Comparison of ENCODE assay signal across 8 cellular contexts in the genomic region with DNA sequence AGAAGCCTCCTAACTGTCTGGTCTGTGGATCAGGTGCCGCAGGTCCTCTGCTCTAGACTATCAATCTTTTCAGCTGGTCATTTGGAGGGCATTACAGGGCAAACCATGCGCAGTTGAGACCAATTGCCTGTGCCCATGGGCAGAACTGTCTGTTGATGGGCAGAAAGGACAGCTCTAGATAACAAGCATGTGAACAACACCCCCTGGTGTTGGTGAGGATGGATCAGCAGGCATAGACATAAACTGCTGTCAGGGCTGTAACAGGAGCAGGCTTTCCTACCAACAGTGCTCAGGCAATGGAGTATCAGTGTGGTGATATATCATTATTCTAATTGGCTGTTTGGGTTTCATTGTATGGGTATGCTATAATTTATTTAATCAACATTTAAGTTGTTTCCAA.
A peak's percentile ranks its signal among the peaks of the same experiment; 100 is the strongest.
DNase-seq lines count a peak whose midpoint lies in the region; ATAC-seq, FAIRE-seq and TF ChIP-seq lines count a peak whose summit lies in the region.

No MANE protein-coding gene starts in this region.

- H3K4me1 ChIP-seq in astrocyte (ENCODE audit: insufficient read depth, low read length) (no peaks in the 10 kb centered on the region), keratinocyte (ENCODE audit: control insufficient read depth, extremely low read depth, insufficient read depth, low read length) (peaks cover 3% of the 10 kb centered on the region)

- ATAC-seq in activated T-cell treated with anti-CD3 and anti-CD28 coated beads, Interleukin-2, amount 50 U/mL, for 72 hours (replicated peaks in 1 of 2): peak; percentile 93 to 94
- ATAC-seq in HG02642 (IDR thresholded peaks at IDR 0.05; ENCODE audit: poor library complexity, unreplicated experiment) (peak; percentile 69), GM19328 (IDR thresholded peaks at IDR 0.05; ENCODE audit: unreplicated experiment) (no peak)

- peak; percentile 33 for TF ChIP-seq CTCF in astrocyte (IDR thresholded peaks at IDR 0.05; ENCODE audit: insufficient read depth, low read depth, low read length)
- peak; percentile 63 to 95 (median 81) for TF ChIP-seq CTCF in keratinocyte (optimal IDR thresholded peaks at IDR 0.05 in 1 of 3, IDR thresholded peaks at IDR 0.05 in 1 of 3, conservative IDR thresholded peaks at IDR 0.05 in 1 of 3; ENCODE audit: extremely low read depth in 1 of 3, insufficient read depth in 2 of 3, low read length in 3 of 3)

- peak; percentile 36 to 38 for DNase-seq in activated T-cell treated with anti-CD3 and anti-CD28 coated beads, Interleukin-2, amount 50 U/mL, for 72 hours
- DNase-seq in activated T-cell treated with anti-CD3 and anti-CD28 coated beads, Interleukin-2, amount 50 U/mL, for 48 hours: no peak
- DNase-seq in NCI-H524 (lab: John Stamatoyannopoulos, UW) (peak; percentile 52 to 70), astrocyte (ENCODE audit: low read depth) (no peak), keratinocyte (ENCODE audit: low read depth, low spot score) (no peak), mucosa of gallbladder (ENCODE audit: low spot score) (no peak)

- dilution Hi-C loops in keratinocyte (cut with MboI; ENCODE audit: extremely low pct_ligation_motif_present, low sequenced_read_pairs): no loop called here

- H3K4me3 Mint-ChIP-seq in activated T-cell treated with anti-CD3 and anti-CD28 coated beads, Interleukin-2, amount 50 U/mL, for 72 hours: no peak overlapping the region
- H3K4me3 Mint-ChIP-seq in astrocyte (ENCODE audit: unreplicated experiment): peak overlapping the region; percentile 30

- peaks cover 7 to 9% of the 10 kb centered on the region in 2 donors for H3K36me3 Mint-ChIP-seq in activated T-cell treated with anti-CD3 and anti-CD28 coated beads, Interleukin-2, amount 50 U/mL, for 72 hours (ENCODE audit: insufficient read depth in 2 of 2)
- H3K36me3 Mint-ChIP-seq in astrocyte (ENCODE audit: low read depth, unreplicated experiment): peaks cover 1% of the 10 kb centered on the region

- H3K27ac ChIP-seq in astrocyte (ENCODE audit: low read depth, low read length) (no peak overlapping the region), keratinocyte (ENCODE audit: control insufficient read depth, insufficient read depth, low read length) (no peak overlapping the region)

- H3K9me3 Mint-ChIP-seq in activated T-cell treated with anti-CD3 and anti-CD28 coated beads, Interleukin-2, amount 50 U/mL, for 72 hours: peaks cover 4 to 10% of the 10 kb centered on the region in 2 donors
- peaks cover 2% of the 10 kb centered on the region for H3K9me3 Mint-ChIP-seq in astrocyte (ENCODE audit: unreplicated experiment)

- FAIRE-seq in astrocyte (lab: Jason Lieb, UNC) (no peak), keratinocyte (lab: Jason Lieb, UNC) (peak; percentile 85)

- H3K4me2 ChIP-seq in astrocyte (ENCODE audit: low read length) (no peak overlapping the region), keratinocyte (ENCODE audit: control insufficient read depth, extremely low read depth, insufficient read depth, low read depth, low read length) (no peak overlapping the region)

- H3K36me3 ChIP-seq in astrocyte (ENCODE audit: insufficient read depth, low read length): no peaks in the 10 kb centered on the region
- H3K36me3 ChIP-seq in keratinocyte (ENCODE audit: control insufficient read depth in 2 of 2, extremely low read depth in 1 of 2, insufficient read depth in 2 of 2, low read length in 2 of 2): no peaks in the 10 kb centered on the region

- H4K20me1 ChIP-seq in astrocyte (ENCODE audit: insufficient read depth, low read length) (no peaks in the 10 kb centered on the region), keratinocyte (ENCODE audit: control insufficient read depth, extremely low read depth, insufficient read depth, low read length) (no peaks in the 10 kb centered on the region)

- H3K4me3 ChIP-seq in astrocyte (ENCODE audit: insufficient read depth, low read depth, low read length) (no peak overlapping the region), keratinocyte (ENCODE audit: control insufficient read depth in 2 of 3, extremely low read depth in 1 of 3, insufficient read depth in 2 of 3, low read depth in 1 of 3, low read length in 3 of 3) (no peak overlapping the region)

- H3K4me1 Mint-ChIP-seq in activated T-cell treated with anti-CD3 and anti-CD28 coated beads, Interleukin-2, amount 50 U/mL, for 72 hours (ENCODE audit: low read depth): peaks cover 9% of the 10 kb centered on the region
- peaks cover 17% of the 10 kb centered on the region for H3K4me1 Mint-ChIP-seq in astrocyte (ENCODE audit: low read depth, unreplicated experiment)

- H3K9me1 ChIP-seq in keratinocyte (ENCODE audit: control insufficient read depth, extremely low read depth, insufficient read depth, low read length): no peaks in the 10 kb centered on the region

- H2AFZ ChIP-seq in astrocyte (ENCODE audit: low read depth, low read length): no peak overlapping the region
- no peak overlapping the region for H2AFZ ChIP-seq in keratinocyte (ENCODE audit: control insufficient read depth, low read length)

- peaks cover 19% of the 10 kb centered on the region for H3K27me3 Mint-ChIP-seq in activated T-cell treated with anti-CD3 and anti-CD28 coated beads, Interleukin-2, amount 50 U/mL, for 72 hours (ENCODE audit: low read depth)
- H3K27me3 Mint-ChIP-seq in astrocyte (ENCODE audit: low read depth, unreplicated experiment): no peaks in the 10 kb centered on the region

- H3K9me3 ChIP-seq in astrocyte (ENCODE audit: insufficient read depth, low read depth, low read length): peaks cover 4% of the 10 kb centered on the region
- H3K9me3 ChIP-seq in keratinocyte (ENCODE audit: control insufficient read depth, low read depth, low read length): peaks cover 2% of the 10 kb centered on the region

- H3K27me3 ChIP-seq in astrocyte (ENCODE audit: insufficient read depth, low read length) (no peaks in the 10 kb centered on the region), keratinocyte (ENCODE audit: control insufficient read depth, extremely low read depth, insufficient read depth, low read length) (no peaks in the 10 kb centered on the region)

- no peak overlapping the region for H3K27ac Mint-ChIP-seq in activated T-cell treated with anti-CD3 and anti-CD28 coated beads, Interleukin-2, amount 50 U/mL, for 72 hours
- H3K27ac Mint-ChIP-seq in astrocyte (ENCODE audit: unreplicated experiment): no peak overlapping the region

- H3K79me2 ChIP-seq in astrocyte (ENCODE audit: insufficient read depth, low read length) (no peaks in the 10 kb centered on the region), keratinocyte (ENCODE audit: control insufficient read depth, insufficient read depth, low read length) (no peaks in the 10 kb centered on the region)

- H3K9ac ChIP-seq in astrocyte (ENCODE audit: low read length) (no peak overlapping the region), keratinocyte (ENCODE audit: control insufficient read depth, extremely low read depth, insufficient read depth, low read length) (no peak overlapping the region)

Comparison
In these comparisons a context has a peak if more than half of its experiments do, and no peak if none do; other contexts are left out.
1. DNase-seq: peak in activated T-cell treated with anti-CD3 and anti-CD28 coated beads, Interleukin-2, amount 50 U/mL, for 72 hours (2 of 2) and NCI-H524 (2 of 2); none in activated T-cell treated with anti-CD3 and anti-CD28 coated beads, Interleukin-2, amount 50 U/mL, for 48 hours (0 of 2), astrocyte (single experiment), keratinocyte (single experiment) and mucosa of gallbladder (single experiment).